In genomic region chr1:26478988-26479387, GRCh38 we compare ENCODE assay signal across 29 cellular contexts. TPM values are rescaled to one million over a fixed set of nuclear protein-coding genes. Genes with fewer than 3 reads are reported as not detected.
A peak's percentile ranks its signal among the peaks of the same experiment; 100 is the strongest.
DNase-seq lines count a peak whose midpoint lies in the region; ATAC-seq, FAIRE-seq and TF ChIP-seq lines count a peak whose summit lies in the region.
"Had no signal": no experiment of that assay in that cellular context is flagged by ENCODE, and none has a peak within 500 bp of the region (broad histone marks: within the 10 kb centered on the region; RNA-seq: fewer than 3 reads in every experiment).

No MANE protein-coding gene starts in this region.

- no peaks in the 10 kb centered on the region for H3K27me3 Mint-ChIP-seq in activated naive CD4-positive, alpha-beta T cell treated with anti-CD3 and anti-CD28 coated beads, Interleukin-2, amount 10 ng/mL, durations not matched to agents 7 days and 5 days
- H3K27me3 Mint-ChIP-seq in IgD-negative memory B cell (no peaks in the 10 kb centered on the region), type B pancreatic cell (no peaks in the 10 kb centered on the region)

- no peak overlapping the region for H3K4me3 Mint-ChIP-seq in activated naive CD4-positive, alpha-beta T cell treated with anti-CD3 and anti-CD28 coated beads, Interleukin-2, amount 10 ng/mL, durations not matched to agents 7 days and 5 days
- H3K4me3 Mint-ChIP-seq in IgD-negative memory B cell (peak overlapping the region in 1 of 4 donors; percentile 14), type B pancreatic cell (no peak overlapping the region)
- H3K4me3 Mint-ChIP-seq: T-helper 1 cell treated with Interleukin-12 subunit alpha and Interleukin-12 subunit beta and Interleukin-4 antibody, amounts not matched to agents 30 μg/mL and 1 μg/mL, for 36 hours had no signal

- no peak overlapping the region for H3K4me3 ChIP-seq in K562
- H3K4me3 ChIP-seq: gastroesophageal sphincter, hepatocyte, lung, PC-9, smooth muscle cell, suprapubic skin, upper lobe of right lung had no signal

- H3K9me3 Mint-ChIP-seq in activated naive CD4-positive, alpha-beta T cell treated with anti-CD3 and anti-CD28 coated beads, Interleukin-2, amount 10 ng/mL, durations not matched to agents 7 days and 5 days: no peaks in the 10 kb centered on the region
- H3K9me3 Mint-ChIP-seq in activated naive CD4-positive, alpha-beta T cell treated with anti-CD3 and anti-CD28 coated beads, Interleukin-2, amount 50 U/mL, for 72 hours: no peaks in the 10 kb centered on the region
- H3K9me3 Mint-ChIP-seq in IgD-negative memory B cell: no peaks in the 10 kb centered on the region
- H3K9me3 Mint-ChIP-seq in type B pancreatic cell: no peaks in the 10 kb centered on the region
- H3K9me3 Mint-ChIP-seq: T-helper 1 cell treated with Interleukin-12 subunit alpha and Interleukin-12 subunit beta and Interleukin-4 antibody, amounts not matched to agents 30 μg/mL and 1 μg/mL, for 36 hours had no signal

- no peak for ATAC-seq in activated naive CD4-positive, alpha-beta T cell treated with anti-CD3 and anti-CD28 coated beads, Interleukin-2, amount 50 U/mL, for 72 hours
- no peak for ATAC-seq in K562
- ATAC-seq in HG02938 (IDR thresholded peaks at IDR 0.05; ENCODE audit: unreplicated experiment): no peak
- ATAC-seq: gastroesophageal sphincter, left cardiac atrium, Right ventricle myocardium inferior, upper lobe of right lung had no signal

- BruUV-seq in K562 (replicated peaks; lab: Mats Ljungman, UMichigan): no TSS peak

- no peak for TF ChIP-seq EP300 in K562 (IDR thresholded peaks at IDR 0.05; ENCODE audit: low read length)

- TF ChIP-seq CTCF in K562 (IDR thresholded peaks at IDR 0.05 in 2 of 3, conservative IDR thresholded peaks at IDR 0.05 in 1 of 3; ENCODE audit: insufficient read depth in 2 of 3, low read depth in 1 of 3, low read length in 3 of 3) (no peak), type B pancreatic cell (conservative IDR thresholded peaks at IDR 0.05) (no peak)

- H3K36me3 Mint-ChIP-seq in activated naive CD4-positive, alpha-beta T cell treated with anti-CD3 and anti-CD28 coated beads, Interleukin-2, amount 10 ng/mL, durations not matched to agents 7 days and 5 days: peaks cover 55% of the 10 kb centered on the region
- H3K36me3 Mint-ChIP-seq in activated naive CD4-positive, alpha-beta T cell treated with anti-CD3 and anti-CD28 coated beads, Interleukin-2, amount 50 U/mL, for 72 hours: peaks cover 20 to 32% of the 10 kb centered on the region in 2 donors
- H3K36me3 Mint-ChIP-seq in IgD-negative memory B cell (no peaks in the 10 kb centered on the region), type B pancreatic cell (peaks cover 28% of the 10 kb centered on the region)

- WGBS in K562 (ENCODE audit: insufficient coverage, low coverage, missing lambda C conversion rate): 90% methylated on average over 6 of the region's 6 CpGs

- peaks cover 13% of the 10 kb centered on the region for H3K79me2 ChIP-seq in K562 (ENCODE audit: control insufficient read depth, insufficient read depth, low read length)

- in situ Hi-C loops in K562 (cut with MboI): no loop called here

- H3K9me1 ChIP-seq in K562 (ENCODE audit: control insufficient read depth, insufficient read depth, low read length): no peaks in the 10 kb centered on the region

- CTCF ChIA-PET in activated naive CD4-positive, alpha-beta T cell treated with anti-CD3 and anti-CD28 coated beads, Interleukin-2, amount 10 ng/mL, durations not matched to agents 7 days and 5 days (lab: Charles Lee): no interaction called here
- CTCF ChIA-PET in K562 (lab: Yijun Ruan, JAX; ENCODE audit: low intra/inter-chr PET ratio): no interaction called here

- no peak for FAIRE-seq in K562 (lab: Jason Lieb, UNC)
- FAIRE-seq: GM18507, GM19239 had no signal

- H3K4me1 ChIP-seq in K562 (replicated peaks in 1 of 2; ENCODE audit: control insufficient read depth in 2 of 2, insufficient read depth in 2 of 2, low read length in 2 of 2): peaks cover 17 to 18% of the 10 kb centered on the region in 2 experiments; a peak in 4 of 5 replicates

- no peak overlapping the region for H3K9ac ChIP-seq in K562 (ENCODE audit: insufficient read depth in 1 of 2, low read depth in 2 of 2, low read length in 2 of 2)
- H3K9ac ChIP-seq: SK-N-SH had no signal

- no peak overlapping the region for H2AFZ ChIP-seq in K562 (ENCODE audit: low read depth, low read length)
- H2AFZ ChIP-seq: hepatocyte, PC-9 had no signal

- POLR2A ChIA-PET in K562 (lab: Yijun Ruan, JAX): interaction anchor here (0.7 to 1.3 kb wide), 8 partner anchors 8 to 225 kb away, joined by 3 to 10 read pairs (median 3); no protein-coding TSS in a partner anchor

- intact Hi-C loops in K562 (cut with micrococcal nuclease): no loop called here

- peak overlapping the region; percentile 28 for H3K27ac Mint-ChIP-seq in activated naive CD4-positive, alpha-beta T cell treated with anti-CD3 and anti-CD28 coated beads, Interleukin-2, amount 10 ng/mL, durations not matched to agents 7 days and 5 days
- peak overlapping the region in 1 of 2 donors; percentile 1 for H3K27ac Mint-ChIP-seq in activated naive CD4-positive, alpha-beta T cell treated with anti-CD3 and anti-CD28 coated beads, Interleukin-2, amount 50 U/mL, for 72 hours
- H3K27ac Mint-ChIP-seq in IgD-negative memory B cell (peak overlapping the region in 2 of 3 donors; percentile 18 to 84), type B pancreatic cell (peak overlapping the region; percentile 1)
- H3K27ac Mint-ChIP-seq: T-helper 1 cell treated with Interleukin-12 subunit alpha and Interleukin-12 subunit beta and Interleukin-4 antibody, amounts not matched to agents 30 μg/mL and 1 μg/mL, for 36 hours had no signal

- peaks cover 27% of the 10 kb centered on the region for H3K4me1 Mint-ChIP-seq in activated naive CD4-positive, alpha-beta T cell treated with anti-CD3 and anti-CD28 coated beads, Interleukin-2, amount 10 ng/mL, durations not matched to agents 7 days and 5 days
- peaks cover 15 to 24% (median 15%) of the 10 kb centered on the region in 3 donors for H3K4me1 Mint-ChIP-seq in IgD-negative memory B cell
- peaks cover 18% of the 10 kb centered on the region for H3K4me1 Mint-ChIP-seq in type B pancreatic cell (ENCODE audit: unreplicated experiment)

- no peaks in the 10 kb centered on the region for H3K9me3 ChIP-seq in K562 (replicated peaks; ENCODE audit: control insufficient read depth, insufficient read depth, low read depth, low read length)
- H3K9me3 ChIP-seq: gastroesophageal sphincter, SK-N-SH, suprapubic skin, upper lobe of right lung had no signal

- peaks cover 2% of the 10 kb centered on the region; the same call in 1 of the 2 replicates for H4K20me1 ChIP-seq in K562 (replicated peaks; ENCODE audit: control insufficient read depth, insufficient read depth, low read length)

- H3K27me3 ChIP-seq in K562 (ENCODE audit: control insufficient read depth in 2 of 2, insufficient read depth in 2 of 2, low read length in 2 of 2): no peaks in the 10 kb centered on the region
- H3K27me3 ChIP-seq: gastroesophageal sphincter, hepatocyte, suprapubic skin, upper lobe of right lung had no signal

- no peak for TF ChIP-seq RAD21 in K562 (CRISPR knock-in tag; conservative IDR thresholded peaks at IDR 0.05 in 1 of 2, IDR thresholded peaks at IDR 0.05 in 1 of 2)

- H3K36me3 ChIP-seq in K562 (ENCODE audit: control insufficient read depth, insufficient read depth, low read length): peaks cover 32% of the 10 kb centered on the region

- no peak overlapping the region for H3K27ac ChIP-seq in K562 (ENCODE audit: extremely low read depth, low read depth, low read length)
- H3K27ac ChIP-seq: gastroesophageal sphincter, hepatocyte, PC-9, suprapubic skin, upper lobe of right lung had no signal

- H3K4me2 ChIP-seq in K562 (ENCODE audit: insufficient read depth, low read length): no peak overlapping the region
- H3K4me2 ChIP-seq: hepatocyte, PC-9, SK-N-SH, smooth muscle cell had no signal

- TF ChIP-seq POLR2A in K562 (conservative IDR thresholded peaks at IDR 0.05): no peak; the same call in 1 of the 2 replicates

- no peak for DNase-seq in activated naive CD4-positive, alpha-beta T cell treated with anti-CD3 and anti-CD28 coated beads, Interleukin-2, amount 10 ng/mL, durations not matched to agents 7 days and 5 days
- no peak for DNase-seq in activated naive CD4-positive, alpha-beta T cell treated with anti-CD3 and anti-CD28 coated beads, Interleukin-2, amount 50 U/mL, for 72 hours (ENCODE audit: low spot score in 2 of 2)
- DNase-seq in K562 (ENCODE audit: extremely low read depth in 1 of 4, low spot score in 3 of 4) (no peak), type B pancreatic cell (ENCODE audit: extremely low spot score, unreplicated experiment) (no peak), ureter (ENCODE audit: low spot score) (no peak)
- DNase-seq: activated CD4-positive, alpha-beta T cell treated with anti-CD3 and anti-CD28 coated beads, Interleukin-2, amount 50 U/mL, for 4 hours; activated effector memory CD4-positive, alpha-beta T cell treated with anti-CD3 and anti-CD28 coated beads, Interleukin-2, amount 50 U/mL, for 16 hours; AML-193; EL; GOT3; left cardiac atrium; MM.1S; NCI-H2029; NCI-H524 treated with DMSO at 0.1 percent for 48 hours; PC-9; SK-N-SH; stimulated activated naive CD4-positive, alpha-beta T cell treated with Interleukin-2 at 50 U/mL for 16 hours; upper lobe of right lung had no signal

RNA-seq across cellular contexts. Expression of gene HMGN2, which starts 6.7 kb away (rescaled TPM):
- total RNA-seq in activated naive CD4-positive, alpha-beta T cell treated with anti-CD3 and anti-CD28 coated beads, Interleukin-2, amount 50 U/mL, for 72 hours: 100 to 1,000 TPM; 649 to 992 TPM
- polyA plus RNA-seq in IgD-negative memory B cell: 748 TPM
- total RNA-seq in K562 (2011; cell fraction: chromatin; rRNA removed; ENCODE audit: low replicate concordance): 381 and 607 TPM in 2 replicates
- 219 and 264 TPM in 2 replicates for total RNA-seq in K562 (2011; cell fraction: nucleolus; rRNA removed)
- total RNA-seq in K562 (2011; cell fraction: nucleoplasm; rRNA removed): 460 and 546 TPM in 2 replicates
- total RNA-seq in K562 (2014; rRNA removed): 965 and 1,011 TPM in 2 replicates
- 866 and 959 TPM in 2 replicates for total RNA-seq in K562 (2014; rRNA removed; fragmentation: Illumina TruSeq; extraction: Trizol)
- 983 and 1,131 TPM in 2 replicates for total RNA-seq in K562 (2015; rRNA removed; fragmentation: Illumina TruSeq; extraction: Trizol)
- 972 and 1,007 TPM in 2 replicates for total RNA-seq in K562 (2021)
- polyA plus RNA-seq in K562 (2011; rRNA removed): 370 and 462 TPM in 2 replicates
- polyA plus RNA-seq in K562 (2011; cell fraction: cytosol; rRNA removed): 151 and 308 TPM in 2 replicates
- polyA plus RNA-seq in K562 (2011; cell fraction: nucleus; rRNA removed): 496 and 1,136 TPM in 2 replicates
- 1,292 and 1,447 TPM in 2 replicates for polyA plus RNA-seq in K562 (2012)
- polyA plus RNA-seq in K562 (2014; fragmentation: Illumina TruSeq; extraction: Trizol): 1,354 and 1,569 TPM in 2 replicates
- 1,000 to 10,000 TPM in 1 of 2 experiments, 100 to 1,000 TPM in 1; 805 to 1,140 TPM for polyA plus RNA-seq in K562 (2014; fragmentation: Nextera tagmentation; extraction: Ambion mirVana)
- polyA plus RNA-seq in K562 (2014; rRNA removed): 577 and 603 TPM in 2 replicates
- 169 and 229 TPM in 2 replicates for polyA minus RNA-seq in K562 (2011; rRNA and poly(A)+ RNA removed)
- polyA minus RNA-seq in K562 (2011; cell fraction: cytosol; rRNA and poly(A)+ RNA removed): 143 and 214 TPM in 2 replicates
- polyA minus RNA-seq in K562 (2011; cell fraction: nucleus; rRNA and poly(A)+ RNA removed): 90.3 and 188 TPM in 2 replicates
- 358 and 559 TPM in 2 replicates for total RNA-seq in type B pancreatic cell (ENCODE audit: low replicate concordance)
- 400 TPM for total RNA-seq in ureter

RNA-seq across cellular contexts. Expression of gene DHDDS, which starts 46.9 kb away (rescaled TPM):
- total RNA-seq in activated naive CD4-positive, alpha-beta T cell treated with anti-CD3 and anti-CD28 coated beads, Interleukin-2, amount 50 U/mL, for 72 hours: 10 to 100 TPM; 44.1 to 49.2 TPM
- polyA plus RNA-seq in IgD-negative memory B cell: 23.7 TPM
- 193 and 199 TPM in 2 replicates for total RNA-seq in K562 (2011; cell fraction: chromatin; rRNA removed; ENCODE audit: low replicate concordance)
- total RNA-seq in K562 (2011; cell fraction: nucleolus; rRNA removed): 118 TPM in 2 replicates
- 160 and 187 TPM in 2 replicates for total RNA-seq in K562 (2011; cell fraction: nucleoplasm; rRNA removed)
- total RNA-seq in K562 (2014; rRNA removed): 40.8 and 45.3 TPM in 2 replicates
- total RNA-seq in K562 (2014; rRNA removed; fragmentation: Illumina TruSeq; extraction: Trizol): 49.6 and 51.4 TPM in 2 replicates
- 46.8 and 47.4 TPM in 2 replicates for total RNA-seq in K562 (2015; rRNA removed; fragmentation: Illumina TruSeq; extraction: Trizol)
- 55.0 and 60.4 TPM in 2 replicates for total RNA-seq in K562 (2021)
- polyA plus RNA-seq in K562 (2011; rRNA removed): 34.8 and 39.8 TPM in 2 replicates
- polyA plus RNA-seq in K562 (2011; cell fraction: cytosol; rRNA removed): 30.4 and 33.9 TPM in 2 replicates
- polyA plus RNA-seq in K562 (2011; cell fraction: nucleus; rRNA removed): 36.1 and 38.4 TPM in 2 replicates
- polyA plus RNA-seq in K562 (2012): 30.7 and 44.5 TPM in 2 replicates
- polyA plus RNA-seq in K562 (2014; fragmentation: Illumina TruSeq; extraction: Trizol): 41.8 and 50.3 TPM in 2 replicates
- 10 to 100 TPM; 33.3 to 44.3 TPM for polyA plus RNA-seq in K562 (2014; fragmentation: Nextera tagmentation; extraction: Ambion mirVana)
- 38.3 and 42.1 TPM in 2 replicates for polyA plus RNA-seq in K562 (2014; rRNA removed)
- 75.8 and 89.1 TPM in 2 replicates for polyA minus RNA-seq in K562 (2011; rRNA and poly(A)+ RNA removed)
- polyA minus RNA-seq in K562 (2011; cell fraction: cytosol; rRNA and poly(A)+ RNA removed): 23.4 and 26.7 TPM in 2 replicates
- 39.3 and 68.4 TPM in 2 replicates for polyA minus RNA-seq in K562 (2011; cell fraction: nucleus; rRNA and poly(A)+ RNA removed)
- total RNA-seq in type B pancreatic cell (ENCODE audit: low replicate concordance): 46.5 and 68.6 TPM in 2 replicates
- total RNA-seq in ureter: 59.7 TPM

RNA-seq across cellular contexts. Expression of gene RPS6KA1, which starts 50.6 kb away (rescaled TPM):
- 100 to 1,000 TPM; 154 to 197 TPM for total RNA-seq in activated naive CD4-positive, alpha-beta T cell treated with anti-CD3 and anti-CD28 coated beads, Interleukin-2, amount 50 U/mL, for 72 hours
- polyA plus RNA-seq in IgD-negative memory B cell: 152 TPM
- total RNA-seq in K562 (2011; cell fraction: chromatin; rRNA removed; ENCODE audit: low replicate concordance): 64.2 and 141 TPM in 2 replicates
- total RNA-seq in K562 (2011; cell fraction: nucleolus; rRNA removed): 77.4 and 79.9 TPM in 2 replicates
- 68.8 and 76.8 TPM in 2 replicates for total RNA-seq in K562 (2011; cell fraction: nucleoplasm; rRNA removed)
- total RNA-seq in K562 (2014; rRNA removed): 54.8 and 67.3 TPM in 2 replicates
- total RNA-seq in K562 (2014; rRNA removed; fragmentation: Illumina TruSeq; extraction: Trizol): 25.7 and 30.1 TPM in 2 replicates
- total RNA-seq in K562 (2015; rRNA removed; fragmentation: Illumina TruSeq; extraction: Trizol): 40.5 and 44.4 TPM in 2 replicates
- total RNA-seq in K562 (2021): 61.0 and 62.4 TPM in 2 replicates
- polyA plus RNA-seq in K562 (2011; rRNA removed): 33.0 and 33.1 TPM in 2 replicates
- polyA plus RNA-seq in K562 (2011; cell fraction: cytosol; rRNA removed): 33.1 and 54.6 TPM in 2 replicates
- 41.1 and 53.3 TPM in 2 replicates for polyA plus RNA-seq in K562 (2011; cell fraction: nucleus; rRNA removed)
- polyA plus RNA-seq in K562 (2012): 49.6 and 51.4 TPM in 2 replicates
- polyA plus RNA-seq in K562 (2014; fragmentation: Illumina TruSeq; extraction: Trizol): 46.3 and 49.0 TPM in 2 replicates
- 1 to 10 TPM; 2.4 to 2.9 TPM for polyA plus RNA-seq in K562 (2014; fragmentation: Nextera tagmentation; extraction: Ambion mirVana)
- polyA plus RNA-seq in K562 (2014; rRNA removed): 35.5 and 36.9 TPM in 2 replicates
- 30.0 and 44.2 TPM in 2 replicates for polyA minus RNA-seq in K562 (2011; rRNA and poly(A)+ RNA removed)
- polyA minus RNA-seq in K562 (2011; cell fraction: cytosol; rRNA and poly(A)+ RNA removed): 40.6 and 44.9 TPM in 2 replicates
- polyA minus RNA-seq in K562 (2011; cell fraction: nucleus; rRNA and poly(A)+ RNA removed): 22.8 and 34.9 TPM in 2 replicates
- 27.7 and 31.8 TPM in 2 replicates for total RNA-seq in type B pancreatic cell (ENCODE audit: low replicate concordance)
- 23.2 TPM for total RNA-seq in ureter
